30 cellular contexts compared by ENCODE assay signal in genomic region chr3:45506751-45507391, GRCh38.
DNase-seq lines count a peak whose midpoint lies in the region; ATAC-seq and TF ChIP-seq lines count a peak whose summit lies in the region.
"Had no signal": no experiment of that assay in that cellular context is flagged by ENCODE, and none has a peak within 500 bp of the region (broad histone marks: within the 10 kb centered on the region; RNA-seq: fewer than 3 reads in every experiment).

No MANE protein-coding gene starts in this region.

- peaks cover 16% of the 10 kb centered on the region for H3K36me3 Mint-ChIP-seq in endodermal cell (ENCODE audit: low read depth)
- H3K36me3 Mint-ChIP-seq in neural progenitor cell: peaks cover 5% of the 10 kb centered on the region

- POLR2A ChIA-PET in OCI-LY7 (lab: Charles Lee): interaction anchor here (0.6 to 1.1 kb wide), 2 partner anchors 16 to 110 kb away, joined by 3 read pairs; no protein-coding TSS in a partner anchor

- 96 to 100% methylated on average over 2 to 5 of the region's 5 CpGs for WGBS in endodermal cell (ENCODE audit: insufficient coverage in 1 of 2, insufficient read length in 1 of 2), 2 experiments

- H3K9me2 ChIP-seq in OCI-LY7 (ENCODE audit: insufficient read depth, low read length): no peaks in the 10 kb centered on the region

- H3K9ac ChIP-seq in DND-41 (ENCODE audit: low read depth, low read length) (peak overlapping the region; percentile 35; the same call in 1 of the 2 replicates), endodermal cell (ENCODE audit: extremely low read depth, low read length, poor library complexity, severe bottlenecking) (no peak overlapping the region), neural progenitor cell (no peak overlapping the region)

- H3K27me3 ChIP-seq in DND-41 (ENCODE audit: insufficient read depth, low read length, poor library complexity) (no peaks in the 10 kb centered on the region), endodermal cell (ENCODE audit: control insufficient read depth, insufficient read depth, low read length, poor library complexity, severe bottlenecking) (no peaks in the 10 kb centered on the region), neural progenitor cell (no peaks in the 10 kb centered on the region)
- H3K27me3 ChIP-seq: cardiac muscle cell, colonic mucosa, sigmoid colon, tibial artery had no signal

- BruUV-seq in OCI-LY7 (replicated peaks; lab: Mats Ljungman, UMichigan): no TSS peak

- H2AFZ ChIP-seq in DND-41 (ENCODE audit: low read depth, low read length) (no peak overlapping the region), neural progenitor cell (replicated peaks) (no peak overlapping the region), OCI-LY7 (ENCODE audit: low read length) (no peak overlapping the region)

- H3K27me3 Mint-ChIP-seq in endodermal cell (ENCODE audit: insufficient read depth) (no peaks in the 10 kb centered on the region), neural progenitor cell (ENCODE audit: insufficient read depth, low read depth) (no peaks in the 10 kb centered on the region)
- H3K27me3 Mint-ChIP-seq: activated naive CD8-positive, alpha-beta T cell; activated T-cell treated with anti-CD3 and anti-CD28 coated beads, Interleukin-2, amount 50 U/mL, for 24 hours; B cell had no signal

- H4K20me1 ChIP-seq in DND-41 (ENCODE audit: insufficient read depth, low read length) (no peaks in the 10 kb centered on the region), neural progenitor cell (ENCODE audit: low read depth) (peaks cover 4% of the 10 kb centered on the region), OCI-LY7 (ENCODE audit: insufficient read depth, low read length) (peaks cover 7% of the 10 kb centered on the region; the same call in 1 of the 2 replicates)

- H3F3A ChIP-seq in neural progenitor cell (ENCODE audit: low read depth): peaks cover 8% of the 10 kb centered on the region

- H3K27ac ChIP-seq in DND-41 (ENCODE audit: low read length) (peak overlapping the region; percentile 96), endodermal cell (ENCODE audit: low read depth, low read length) (peak overlapping the region; percentile 99), neural progenitor cell (no peak overlapping the region), OCI-LY7 (ENCODE audit: low read depth, low read length, poor library complexity, severe bottlenecking) (no peak overlapping the region)
- H3K27ac ChIP-seq: cardiac muscle cell, colonic mucosa, HL-60, psoas muscle, sigmoid colon, tibial artery had no signal

- no peak overlapping the region for H3K4me3 ChIP-seq in DND-41 (ENCODE audit: low read depth in 1 of 2, low read length in 2 of 2)
- no peak overlapping the region for H3K4me3 ChIP-seq in endodermal cell (ENCODE audit: low read length)
- H3K4me3 ChIP-seq in neural progenitor cell: no peak overlapping the region
- H3K4me3 ChIP-seq in OCI-LY7 (ENCODE audit: low read depth, low read length, poor library complexity, severe bottlenecking): no peak overlapping the region
- H3K4me3 ChIP-seq: cardiac muscle cell, colonic mucosa, left ventricle myocardium inferior, psoas muscle, sigmoid colon, tibial artery had no signal

- H3K9me3 Mint-ChIP-seq in endodermal cell: no peaks in the 10 kb centered on the region
- no peaks in the 10 kb centered on the region for H3K9me3 Mint-ChIP-seq in neural progenitor cell
- H3K9me3 Mint-ChIP-seq: activated T-cell treated with anti-CD3 and anti-CD28 coated beads, Interleukin-2, amount 50 U/mL, for 24 hours; CD8-positive, alpha-beta T cell; HFFc6 had no signal

- no peak overlapping the region for H3K27ac Mint-ChIP-seq in endodermal cell
- H3K27ac Mint-ChIP-seq in neural progenitor cell: peak overlapping the region; percentile 86
- H3K27ac Mint-ChIP-seq: B cell; CD8-positive, alpha-beta T cell; HFFc6 had no signal

- H3K79me2 ChIP-seq in DND-41 (ENCODE audit: insufficient read depth, low read length) (peaks cover 5% of the 10 kb centered on the region; the same call in 1 of the 2 replicates), neural progenitor cell (ENCODE audit: low read depth) (no peaks in the 10 kb centered on the region), OCI-LY7 (ENCODE audit: insufficient read depth, low read depth, low read length) (no peaks in the 10 kb centered on the region)

- no peaks in the 10 kb centered on the region for H3K9me3 ChIP-seq in DND-41 (ENCODE audit: insufficient read depth, low read length, severe bottlenecking)
- H3K9me3 ChIP-seq in endodermal cell (ENCODE audit: control insufficient read depth, low read length): no peaks in the 10 kb centered on the region
- H3K9me3 ChIP-seq in neural progenitor cell (ENCODE audit: low read depth): no peaks in the 10 kb centered on the region
- H3K9me3 ChIP-seq in OCI-LY7 (ENCODE audit: low read length): no peaks in the 10 kb centered on the region
- H3K9me3 ChIP-seq: colonic mucosa, left ventricle myocardium inferior, psoas muscle, sigmoid colon, tibial artery had no signal

- no peak for DNase-seq in DND-41
- peak; percentile 19 for DNase-seq in M059J (ENCODE audit: low read depth)
- no peak for DNase-seq in endodermal cell
- DNase-seq in neural progenitor cell (ENCODE audit: low spot score): no peak
- DNase-seq in OCI-LY7 (ENCODE audit: low spot score): no peak
- DNase-seq in NCI-H146 (lab: John Stamatoyannopoulos, UW): no peak
- DNase-seq in occipital lobe (lab: John Stamatoyannopoulos, UW): no peak
- DNase-seq: ACHN; activated CD4-positive, alpha-beta T cell treated with anti-CD3 and anti-CD28 coated beads, Interleukin-2, amount 50 U/mL, for 1 hour; activated effector memory CD4-positive, alpha-beta T cell treated with anti-CD3 and anti-CD28 coated beads, Interleukin-2, amount 50 U/mL, for 16 hours; activated T-cell treated with anti-CD3 and anti-CD28 coated beads, Interleukin-2, amount 50 U/mL, for 24 hours; aorta; CD8-positive, alpha-beta T cell; colonic mucosa; effector CD8-positive, alpha-beta T cell; HFFc6; left ventricle myocardium inferior; NCI-H1694 treated with DMSO at 0.1 percent for 48 hours; nucleus accumbens; psoas muscle; SIG-M5; sigmoid colon; stimulated activated CD4-positive, alpha-beta T cell treated with anti-CD3 and anti-CD28 coated beads, Interleukin-4, amount 100 ng/mL, for 4 hours; SW 1271; tibial artery had no signal

- CTCF ChIA-PET in OCI-LY7 (lab: Charles Lee; ENCODE audit: unreplicated experiment): interaction anchor here (0.5 to 1.4 kb wide), 2 partner anchors 76 to 153 kb away, joined by 3 to 4 read pairs; no protein-coding TSS in a partner anchor

- peaks cover 13% of the 10 kb centered on the region; the same call in 1 of the 2 replicates for H3K36me3 ChIP-seq in DND-41 (ENCODE audit: insufficient read depth, low read length)
- H3K36me3 ChIP-seq in endodermal cell (ENCODE audit: control insufficient read depth, insufficient read depth, low read length): peaks cover 16% of the 10 kb centered on the region
- no peaks in the 10 kb centered on the region for H3K36me3 ChIP-seq in neural progenitor cell
- peaks cover 19% of the 10 kb centered on the region for H3K36me3 ChIP-seq in OCI-LY7 (ENCODE audit: insufficient read depth, low read length)
- H3K36me3 ChIP-seq: cardiac muscle cell, colonic mucosa, left ventricle myocardium inferior, sigmoid colon, tibial artery had no signal

- H3K4me1 Mint-ChIP-seq in endodermal cell: no peaks in the 10 kb centered on the region
- H3K4me1 Mint-ChIP-seq in neural progenitor cell: peaks cover 10% of the 10 kb centered on the region
- H3K4me1 Mint-ChIP-seq: B cell had no signal

- H3K4me2 ChIP-seq in DND-41 (ENCODE audit: insufficient read depth, low read length) (peak overlapping the region; percentile 57; the same call in 1 of the 2 replicates), neural progenitor cell (no peak overlapping the region), OCI-LY7 (ENCODE audit: low read length) (no peak overlapping the region)

- intact Hi-C loops in OCI-LY7 (cut with micrococcal nuclease; ENCODE audit: unreplicated experiment): no loop called here

- H3K4me3 Mint-ChIP-seq in endodermal cell: no peak overlapping the region
- no peak overlapping the region for H3K4me3 Mint-ChIP-seq in neural progenitor cell
- H3K4me3 Mint-ChIP-seq: activated naive CD8-positive, alpha-beta T cell; activated T-cell treated with anti-CD3 and anti-CD28 coated beads, Interleukin-2, amount 50 U/mL, for 24 hours; B cell; CD8-positive, alpha-beta T cell; HFFc6 had no signal

- TF ChIP-seq CTCF in DND-41 (IDR thresholded peaks at IDR 0.05; ENCODE audit: borderline replicate concordance, extremely low read depth, low read length, poor library complexity, severe bottlenecking): no peak
- TF ChIP-seq CTCF in endodermal cell (conservative IDR thresholded peaks at IDR 0.05): no peak
- no peak for TF ChIP-seq CTCF in neural progenitor cell (IDR thresholded peaks at IDR 0.05)
- no peak for TF ChIP-seq CTCF in OCI-LY7 (conservative IDR thresholded peaks at IDR 0.05; ENCODE audit: low read length)

- ATAC-seq in DND-41 (ENCODE audit: insufficient read depth, low read depth) (no peak), HG02571 (IDR thresholded peaks at IDR 0.05; ENCODE audit: unreplicated experiment) (no peak)

- peaks cover 51% of the 10 kb centered on the region for H3K4me1 ChIP-seq in DND-41 (ENCODE audit: insufficient read depth, low read length)
- peaks cover 4% of the 10 kb centered on the region for H3K4me1 ChIP-seq in endodermal cell (ENCODE audit: control insufficient read depth, insufficient read depth, low read length)
- H3K4me1 ChIP-seq in neural progenitor cell: peaks cover 8% of the 10 kb centered on the region
- H3K4me1 ChIP-seq in OCI-LY7 (ENCODE audit: insufficient read depth, low read length, poor library complexity, severe bottlenecking): no peaks in the 10 kb centered on the region
- H3K4me1 ChIP-seq: colonic mucosa, psoas muscle, tibial artery had no signal

Comparison
In these comparisons a context has a peak if more than half of its experiments do, and no peak if none do; other contexts are left out.
1. H3K27ac ChIP-seq: peak in DND-41 (single experiment) and endodermal cell (single experiment); none in neural progenitor cell (single experiment) and OCI-LY7 (single experiment).